1 cellular context compared by ENCODE assay signal in genomic region chr12:64730585-64730964, GRCh38.
TF ChIP-seq lines count a peak whose summit lies in the region.

No MANE protein-coding gene starts in this region.

TF ChIP-seq in GM12878, 131 proteins besides CTCF, POLR2A, EP300 and RAD21 (continued from another document):
- TF ChIP-seq ZNF592 (IDR thresholded peaks at IDR 0.05) (no peak), HDAC2 (IDR thresholded peaks at IDR 0.05) (no peak), USF2 (IDR thresholded peaks at IDR 0.05; ENCODE audit: borderline replicate concordance, low read depth, low read length) (no peak), NFIC (IDR thresholded peaks at IDR 0.05; ENCODE audit: low read depth, low read length) (no peak), RUNX3 (IDR thresholded peaks at IDR 0.05; ENCODE audit: low read length) (no peak), HDAC6 (IDR thresholded peaks at IDR 0.05; ENCODE audit: unreplicated experiment) (no peak), ZNF207 (IDR thresholded peaks at IDR 0.05; ENCODE audit: borderline replicate concordance) (no peak), FOXK2 (IDR thresholded peaks at IDR 0.05) (no peak), BMI1 (IDR thresholded peaks at IDR 0.05; ENCODE audit: borderline replicate concordance) (no peak), NR2F1 (conservative IDR thresholded peaks at IDR 0.05) (no peak), TCF7 (IDR thresholded peaks at IDR 0.05; ENCODE audit: borderline replicate concordance) (no peak)
TF ChIP-seq in GM12878: peak in this region for 0.
